ENCODE assay signal across 1 cellular context in the genomic region with DNA sequence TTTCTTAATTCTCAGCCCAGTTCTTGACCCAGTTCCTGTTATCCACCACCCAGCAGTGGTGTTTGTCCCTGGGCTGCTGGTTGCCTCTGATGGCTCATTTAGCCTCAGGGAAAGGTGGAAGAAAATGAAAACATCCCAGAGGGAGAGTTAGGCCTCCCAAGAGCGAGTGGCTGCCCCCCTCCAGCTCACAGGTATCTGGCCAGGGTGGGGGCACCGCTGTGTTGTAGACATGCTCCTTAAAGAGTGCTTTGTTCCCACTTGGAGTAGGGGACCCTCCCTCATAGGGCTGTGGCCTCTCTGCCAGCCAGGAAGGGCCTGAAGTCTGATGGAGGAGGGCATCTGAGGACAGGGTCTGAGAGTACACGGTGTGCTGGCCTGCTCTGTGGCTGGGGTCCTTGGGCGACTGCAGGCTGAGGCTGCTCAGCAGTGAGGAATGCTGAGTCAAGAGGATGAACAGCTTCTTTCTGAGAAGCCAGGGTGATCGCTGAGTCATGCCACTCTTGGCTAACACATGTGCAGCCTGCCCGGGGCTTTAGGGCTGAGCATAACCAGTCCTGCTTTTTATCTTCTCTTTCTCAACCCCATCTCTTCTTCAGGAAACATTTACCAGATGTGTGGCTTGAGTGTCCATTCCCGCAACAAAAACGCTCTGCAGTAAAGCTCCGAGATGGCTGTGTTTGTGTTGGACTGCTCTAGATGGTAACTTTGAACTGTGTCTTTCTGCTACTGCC.
A peak's percentile ranks its signal among the peaks of the same experiment; 100 is the strongest.
TF ChIP-seq lines count a peak whose summit lies in the region.

No MANE protein-coding gene starts in this region.

TF ChIP-seq in HepG2, 621 proteins besides CTCF, POLR2A, EP300 and RAD21 (continued from another document and continues in another):
- TF ChIP-seq, protein P1, sequence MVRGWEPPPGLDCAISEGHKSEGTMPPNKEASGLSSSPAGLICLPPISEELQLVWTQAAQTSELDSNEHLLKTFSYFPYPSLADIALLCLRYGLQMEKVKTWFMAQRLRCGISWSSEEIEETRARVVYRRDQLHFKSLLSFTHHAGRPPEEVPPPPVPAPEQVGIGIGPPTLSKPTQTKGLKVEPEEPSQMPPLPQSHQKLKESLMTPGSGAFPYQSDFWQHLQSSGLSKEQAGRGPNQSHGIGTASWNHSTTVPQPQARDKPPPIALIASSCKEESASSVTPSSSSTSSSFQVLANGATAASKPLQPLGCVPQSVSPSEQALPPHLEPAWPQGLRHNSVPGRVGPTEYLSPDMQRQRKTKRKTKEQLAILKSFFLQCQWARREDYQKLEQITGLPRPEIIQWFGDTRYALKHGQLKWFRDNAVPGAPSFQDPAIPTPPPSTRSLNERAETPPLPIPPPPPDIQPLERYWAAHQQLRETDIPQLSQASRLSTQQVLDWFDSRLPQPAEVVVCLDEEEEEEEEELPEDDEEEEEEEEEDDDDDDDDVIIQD (CRISPR knock-in tag; IDR thresholded peaks at IDR 0.05; ENCODE audit: low read depth): 0 out of 2 replicates have a peak, but pooled peaks have one; percentile 5
- peak; percentile 64; the same call in 1 of the 2 replicates for TF ChIP-seq ZNF430 (CRISPR knock-in tag; IDR thresholded peaks at IDR 0.05)
- TF ChIP-seq ARNT2 (CRISPR knock-in tag; IDR thresholded peaks at IDR 0.05; ENCODE audit: low read depth): no peak
- TF ChIP-seq REL (CRISPR knock-in tag; conservative IDR thresholded peaks at IDR 0.05): no peak
- peak; percentile 34; the same call in 1 of the 2 replicates for TF ChIP-seq POLR2G (IDR thresholded peaks at IDR 0.05; ENCODE audit: low read depth, low read length)
- no peak for TF ChIP-seq NR2F2 (IDR thresholded peaks at IDR 0.05; ENCODE audit: borderline replicate concordance, low read depth)
- TF ChIP-seq, protein P2, sequence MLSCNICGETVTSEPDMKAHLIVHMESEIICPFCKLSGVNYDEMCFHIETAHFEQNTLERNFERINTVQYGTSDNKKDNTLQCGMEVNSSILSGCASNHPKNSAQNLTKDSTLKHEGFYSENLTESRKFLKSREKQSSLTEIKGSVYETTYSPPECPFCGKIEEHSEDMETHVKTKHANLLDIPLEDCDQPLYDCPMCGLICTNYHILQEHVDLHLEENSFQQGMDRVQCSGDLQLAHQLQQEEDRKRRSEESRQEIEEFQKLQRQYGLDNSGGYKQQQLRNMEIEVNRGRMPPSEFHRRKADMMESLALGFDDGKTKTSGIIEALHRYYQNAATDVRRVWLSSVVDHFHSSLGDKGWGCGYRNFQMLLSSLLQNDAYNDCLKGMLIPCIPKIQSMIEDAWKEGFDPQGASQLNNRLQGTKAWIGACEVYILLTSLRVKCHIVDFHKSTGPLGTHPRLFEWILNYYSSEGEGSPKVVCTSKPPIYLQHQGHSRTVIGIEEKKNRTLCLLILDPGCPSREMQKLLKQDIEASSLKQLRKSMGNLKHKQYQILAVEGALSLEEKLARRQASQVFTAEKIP (CRISPR knock-in tag; IDR thresholded peaks at IDR 0.05; ENCODE audit: borderline replicate concordance): no peak
- peak; percentile 98 for TF ChIP-seq MXI1 (IDR thresholded peaks at IDR 0.05; ENCODE audit: borderline replicate concordance, low read depth, low read length)
- TF ChIP-seq ZNF710 (CRISPR knock-in tag; IDR thresholded peaks at IDR 0.05; ENCODE audit: borderline replicate concordance): peak; percentile 52; the same call in 1 of the 2 replicates
- TF ChIP-seq ZNF331 (CRISPR knock-in tag; IDR thresholded peaks at IDR 0.05): peak; percentile 91
- no peak for TF ChIP-seq SOX6 (IDR thresholded peaks at IDR 0.05)
- peak; percentile 63; the same call in 1 of the 2 replicates for TF ChIP-seq SOX6 (CRISPR knock-in tag; IDR thresholded peaks at IDR 0.05)
- TF ChIP-seq ZMYM4 (CRISPR knock-in tag; IDR thresholded peaks at IDR 0.05): 0 out of 2 replicates have a peak, but pooled peaks have one; percentile 31
- TF ChIP-seq TEAD2 (CRISPR knock-in tag; IDR thresholded peaks at IDR 0.05): no peak
- no peak for TF ChIP-seq MIER2 (CRISPR knock-in tag; IDR thresholded peaks at IDR 0.05)
- 0 out of 2 replicates have a peak, but pooled peaks have one; percentile 48 for TF ChIP-seq HNF4A (CRISPR knock-in tag; IDR thresholded peaks at IDR 0.05)
- TF ChIP-seq, protein P3, sequence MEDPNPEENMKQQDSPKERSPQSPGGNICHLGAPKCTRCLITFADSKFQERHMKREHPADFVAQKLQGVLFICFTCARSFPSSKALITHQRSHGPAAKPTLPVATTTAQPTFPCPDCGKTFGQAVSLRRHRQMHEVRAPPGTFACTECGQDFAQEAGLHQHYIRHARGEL (CRISPR knock-in tag; IDR thresholded peaks at IDR 0.05): no peak
- peak; percentile 94; the same call in 1 of the 2 replicates for TF ChIP-seq ZNF292 (CRISPR knock-in tag; IDR thresholded peaks at IDR 0.05; ENCODE audit: borderline replicate concordance, low read depth)
- TF ChIP-seq MYC (CRISPR knock-in tag; IDR thresholded peaks at IDR 0.05; ENCODE audit: borderline replicate concordance): peak; percentile 88
- TF ChIP-seq, protein P4, sequence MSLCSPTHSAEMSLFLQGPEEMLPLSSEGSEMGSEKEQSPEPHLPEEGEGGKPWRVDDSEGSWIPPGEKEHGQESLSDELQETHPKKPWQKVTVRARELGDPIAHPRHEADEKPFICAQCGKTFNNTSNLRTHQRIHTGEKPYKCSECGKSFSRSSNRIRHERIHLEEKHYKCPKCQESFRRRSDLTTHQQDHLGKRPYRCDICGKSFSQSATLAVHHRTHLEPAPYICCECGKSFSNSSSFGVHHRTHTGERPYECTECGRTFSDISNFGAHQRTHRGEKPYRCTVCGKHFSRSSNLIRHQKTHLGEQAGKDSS (CRISPR knock-in tag; IDR thresholded peaks at IDR 0.05; ENCODE audit: borderline replicate concordance, low read depth): no peak
- TF ChIP-seq POGK (CRISPR knock-in tag; conservative IDR thresholded peaks at IDR 0.05): peak; percentile 76; the same call in 1 of the 2 replicates
- TF ChIP-seq ZNF558 (CRISPR knock-in tag; IDR thresholded peaks at IDR 0.05; ENCODE audit: borderline replicate concordance): no peak
- 0 out of 2 replicates have a peak, but pooled peaks have one; percentile 48 for TF ChIP-seq SMAD3 (CRISPR knock-in tag; IDR thresholded peaks at IDR 0.05)
- TF ChIP-seq HCFC1 (IDR thresholded peaks at IDR 0.05; ENCODE audit: low read depth, low read length): no peak
- peak; percentile 92 for TF ChIP-seq ZNF556 (CRISPR knock-in tag; IDR thresholded peaks at IDR 0.05; ENCODE audit: borderline replicate concordance)
- 0 out of 2 replicates have a peak, but pooled peaks have one; percentile 52 for TF ChIP-seq ZNF790 (CRISPR knock-in tag; IDR thresholded peaks at IDR 0.05; ENCODE audit: borderline replicate concordance)
- TF ChIP-seq, protein P5, sequence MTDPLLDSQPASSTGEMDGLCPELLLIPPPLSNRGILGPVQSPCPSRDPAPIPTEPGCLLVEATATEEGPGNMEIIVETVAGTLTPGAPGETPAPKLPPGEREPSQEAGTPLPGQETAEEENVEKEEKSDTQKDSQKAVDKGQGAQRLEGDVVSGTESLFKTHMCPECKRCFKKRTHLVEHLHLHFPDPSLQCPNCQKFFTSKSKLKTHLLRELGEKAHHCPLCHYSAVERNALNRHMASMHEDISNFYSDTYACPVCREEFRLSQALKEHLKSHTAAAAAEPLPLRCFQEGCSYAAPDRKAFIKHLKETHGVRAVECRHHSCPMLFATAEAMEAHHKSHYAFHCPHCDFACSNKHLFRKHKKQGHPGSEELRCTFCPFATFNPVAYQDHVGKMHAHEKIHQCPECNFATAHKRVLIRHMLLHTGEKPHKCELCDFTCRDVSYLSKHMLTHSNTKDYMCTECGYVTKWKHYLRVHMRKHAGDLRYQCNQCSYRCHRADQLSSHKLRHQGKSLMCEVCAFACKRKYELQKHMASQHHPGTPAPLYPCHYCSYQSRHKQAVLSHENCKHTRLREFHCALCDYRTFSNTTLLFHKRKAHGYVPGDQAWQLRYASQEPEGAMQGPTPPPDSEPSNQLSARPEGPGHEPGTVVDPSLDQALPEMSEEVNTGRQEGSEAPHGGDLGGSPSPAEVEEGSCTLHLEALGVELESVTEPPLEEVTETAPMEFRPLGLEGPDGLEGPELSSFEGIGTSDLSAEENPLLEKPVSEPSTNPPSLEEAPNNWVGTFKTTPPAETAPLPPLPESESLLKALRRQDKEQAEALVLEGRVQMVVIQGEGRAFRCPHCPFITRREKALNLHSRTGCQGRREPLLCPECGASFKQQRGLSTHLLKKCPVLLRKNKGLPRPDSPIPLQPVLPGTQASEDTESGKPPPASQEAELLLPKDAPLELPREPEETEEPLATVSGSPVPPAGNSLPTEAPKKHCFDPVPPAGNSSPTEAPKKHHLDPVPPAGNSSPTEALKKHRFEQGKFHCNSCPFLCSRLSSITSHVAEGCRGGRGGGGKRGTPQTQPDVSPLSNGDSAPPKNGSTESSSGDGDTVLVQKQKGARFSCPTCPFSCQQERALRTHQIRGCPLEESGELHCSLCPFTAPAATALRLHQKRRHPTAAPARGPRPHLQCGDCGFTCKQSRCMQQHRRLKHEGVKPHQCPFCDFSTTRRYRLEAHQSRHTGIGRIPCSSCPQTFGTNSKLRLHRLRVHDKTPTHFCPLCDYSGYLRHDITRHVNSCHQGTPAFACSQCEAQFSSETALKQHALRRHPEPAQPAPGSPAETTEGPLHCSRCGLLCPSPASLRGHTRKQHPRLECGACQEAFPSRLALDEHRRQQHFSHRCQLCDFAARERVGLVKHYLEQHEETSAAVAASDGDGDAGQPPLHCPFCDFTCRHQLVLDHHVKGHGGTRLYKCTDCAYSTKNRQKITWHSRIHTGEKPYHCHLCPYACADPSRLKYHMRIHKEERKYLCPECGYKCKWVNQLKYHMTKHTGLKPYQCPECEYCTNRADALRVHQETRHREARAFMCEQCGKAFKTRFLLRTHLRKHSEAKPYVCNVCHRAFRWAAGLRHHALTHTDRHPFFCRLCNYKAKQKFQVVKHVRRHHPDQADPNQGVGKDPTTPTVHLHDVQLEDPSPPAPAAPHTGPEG (CRISPR knock-in tag; IDR thresholded peaks at IDR 0.05): no peak
- TF ChIP-seq ZNF878 (CRISPR knock-in tag; IDR thresholded peaks at IDR 0.05): peak; percentile 90
- TF ChIP-seq, protein P6, sequence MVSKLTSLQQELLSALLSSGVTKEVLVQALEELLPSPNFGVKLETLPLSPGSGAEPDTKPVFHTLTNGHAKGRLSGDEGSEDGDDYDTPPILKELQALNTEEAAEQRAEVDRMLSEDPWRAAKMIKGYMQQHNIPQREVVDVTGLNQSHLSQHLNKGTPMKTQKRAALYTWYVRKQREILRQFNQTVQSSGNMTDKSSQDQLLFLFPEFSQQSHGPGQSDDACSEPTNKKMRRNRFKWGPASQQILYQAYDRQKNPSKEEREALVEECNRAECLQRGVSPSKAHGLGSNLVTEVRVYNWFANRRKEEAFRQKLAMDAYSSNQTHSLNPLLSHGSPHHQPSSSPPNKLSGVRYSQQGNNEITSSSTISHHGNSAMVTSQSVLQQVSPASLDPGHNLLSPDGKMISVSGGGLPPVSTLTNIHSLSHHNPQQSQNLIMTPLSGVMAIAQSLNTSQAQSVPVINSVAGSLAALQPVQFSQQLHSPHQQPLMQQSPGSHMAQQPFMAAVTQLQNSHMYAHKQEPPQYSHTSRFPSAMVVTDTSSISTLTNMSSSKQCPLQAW (CRISPR knock-in tag; IDR thresholded peaks at IDR 0.05): peak; percentile 74
- peak; percentile 65; the same call in 1 of the 2 replicates for TF ChIP-seq IRF2 (CRISPR knock-in tag; IDR thresholded peaks at IDR 0.05)
- TF ChIP-seq ZMAT5 (CRISPR knock-in tag; IDR thresholded peaks at IDR 0.05; ENCODE audit: borderline replicate concordance, low read depth): no peak
- peak; percentile 67 for TF ChIP-seq AGO2 (optimal IDR thresholded peaks at IDR 0.05; ENCODE audit: low read depth, low read length)
- 0 out of 2 replicates have a peak, but pooled peaks have one; percentile 43 for TF ChIP-seq FOXO1 (CRISPR knock-in tag; IDR thresholded peaks at IDR 0.05)
- TF ChIP-seq FOSL2 (CRISPR knock-in tag; IDR thresholded peaks at IDR 0.05): peak; percentile 89
- TF ChIP-seq, protein P7, sequence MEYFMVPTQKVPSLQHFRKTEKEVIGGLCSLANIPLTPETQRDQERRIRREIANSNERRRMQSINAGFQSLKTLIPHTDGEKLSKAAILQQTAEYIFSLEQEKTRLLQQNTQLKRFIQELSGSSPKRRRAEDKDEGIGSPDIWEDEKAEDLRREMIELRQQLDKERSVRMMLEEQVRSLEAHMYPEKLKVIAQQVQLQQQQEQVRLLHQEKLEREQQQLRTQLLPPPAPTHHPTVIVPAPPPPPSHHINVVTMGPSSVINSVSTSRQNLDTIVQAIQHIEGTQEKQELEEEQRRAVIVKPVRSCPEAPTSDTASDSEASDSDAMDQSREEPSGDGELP (IDR thresholded peaks at IDR 0.05; ENCODE audit: borderline replicate concordance, low read depth): peak; percentile 87; the same call in 1 of the 2 replicates
